Comparison of ENCODE assay signal across 25 cellular contexts in the genomic region with DNA sequence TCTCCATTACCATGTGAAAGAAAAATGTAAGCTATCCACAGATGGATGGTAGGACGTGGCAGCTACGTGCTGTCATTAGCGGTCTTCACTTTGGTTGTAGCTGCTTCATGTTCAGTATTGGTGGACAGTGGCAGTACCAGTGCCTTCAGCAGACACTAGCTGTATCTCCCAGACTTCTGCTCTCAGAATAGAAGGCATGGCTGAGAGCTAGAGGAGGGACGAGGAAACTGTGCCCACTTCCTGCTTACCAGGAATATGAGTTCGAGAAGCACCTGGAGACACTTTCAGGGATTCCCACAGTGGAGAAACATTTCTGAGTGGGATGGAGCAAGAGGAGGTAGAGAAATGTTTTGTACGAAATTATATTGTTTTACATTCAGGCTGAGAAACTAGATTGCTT. TPM values are rescaled to one million over a fixed set of nuclear protein-coding genes. Genes with fewer than 3 reads are reported as not detected.
"Had no signal": no experiment of that assay in that cellular context is flagged by ENCODE, and none has a peak within 500 bp of the region (broad histone marks: within the 10 kb centered on the region; RNA-seq: fewer than 3 reads in every experiment).

No MANE protein-coding gene starts in this region.

- H3K4me3 Mint-ChIP-seq: IgD-negative memory B cell had no signal

- H3K36me3 Mint-ChIP-seq: IgD-negative memory B cell had no signal

- H3K4me1 ChIP-seq: Peyer's patch had no signal

- ATAC-seq: K562, Right ventricle myocardium inferior, SK-N-SH treated with all-trans-retinoic acid at 6 μM for 48 hours had no signal

- H3K36me3 ChIP-seq: Peyer's patch, SJCRH30 had no signal

- H3K27ac ChIP-seq: HL-60, KMS-11, PC-9, Peyer's patch, SJCRH30 had no signal

- H3K4me1 Mint-ChIP-seq: IgD-negative memory B cell had no signal

- H3K27me3 Mint-ChIP-seq: IgD-negative memory B cell had no signal

- H2AFZ ChIP-seq: PC-9 had no signal

- DNase-seq: MV-4-11, NCI-H1048, NCI-H1105, NCI-H1417 treated with DMSO at 0.1 percent for 48 hours, NCI-H146, NCI-H1694 treated with DMSO at 0.1 percent for 48 hours, NCI-H1930, NCI-H2081, NCI-H2107, NCI-H2227 treated with DMSO at 0.1 percent for 48 hours, NCI-H524, NCI-H526 treated with DMSO at 0.1 percent for 48 hours, NCI-H748 treated with DMSO at 0.1 percent for 48 hours, OCI-M1, PC-9, Peyer's patch, SHP77 treated with DMSO at 0.1 percent for 48 hours, SJCRH30 had no signal

- H3K9me3 Mint-ChIP-seq: IgD-negative memory B cell had no signal

- FAIRE-seq: HTR-8/SVneo, K562 had no signal

- H3K9me3 ChIP-seq: Peyer's patch, SJCRH30 had no signal

- H3K9ac ChIP-seq: KMS-11 had no signal

- H3K4me2 ChIP-seq: KMS-11, PC-9 had no signal

- H3K4me3 ChIP-seq: K562, PC-9, Peyer's patch, SJCRH30 had no signal

- H3K27me3 ChIP-seq: Peyer's patch, SJCRH30 had no signal

RNA-seq across cellular contexts. Expression of a gene that starts 6.9 kb away (rescaled TPM):
- total RNA-seq: K562, PC-9 had no signal
- polyA plus RNA-seq: IgD-negative memory B cell, K562 had no signal
